Comparison of ENCODE assay signal across 22 cellular contexts in the genomic region with DNA sequence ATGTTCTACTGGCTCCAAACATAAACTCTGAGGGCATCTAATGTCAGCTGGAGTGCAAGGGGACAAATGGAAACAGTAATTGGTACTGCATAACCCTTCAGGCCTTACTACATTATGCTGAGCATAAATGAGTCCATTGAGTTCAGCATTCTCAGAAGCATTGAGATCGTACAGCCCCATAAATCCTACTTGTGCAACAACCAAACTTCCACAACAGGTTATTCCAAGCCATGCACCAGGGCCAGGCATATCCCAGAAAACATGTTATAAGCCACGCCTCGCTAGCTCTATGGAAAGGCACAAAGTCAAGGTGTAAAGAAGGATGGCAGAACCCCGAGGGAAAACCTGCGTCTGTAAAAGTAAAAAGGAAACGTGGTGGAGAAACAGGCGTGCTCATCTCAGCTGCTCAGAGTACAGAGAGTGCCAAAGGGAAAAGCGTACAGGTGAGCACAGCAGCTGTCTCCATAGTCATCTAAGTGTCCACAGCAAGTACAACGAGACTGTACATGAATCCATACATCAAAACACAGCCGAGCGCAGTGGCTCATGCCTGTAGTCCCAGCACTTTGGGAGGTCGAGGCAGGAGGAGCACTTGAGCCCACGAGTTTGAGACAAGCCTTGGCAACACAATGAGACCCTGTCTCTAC.
"Had no signal": no experiment of that assay in that cellular context is flagged by ENCODE, and none has a peak within 500 bp of the region (broad histone marks: within the 10 kb centered on the region; RNA-seq: fewer than 3 reads in every experiment).

No MANE protein-coding gene starts in this region.

- DNase-seq: activated CD4-positive, alpha-beta T cell treated with anti-CD3 and anti-CD28 coated beads, Interleukin-2, amount 50 U/mL, for 1 hour; activated CD4-positive, CD25-positive, alpha-beta regulatory T cell treated with anti-CD3 and anti-CD28 coated beads, Interleukin-2, amount 50 U/mL, for 72 hours; activated CD8-positive, alpha-beta memory T cell treated with anti-CD3 and anti-CD28 coated beads, Interleukin-2, amount 50 U/mL, for 48 hours; activated effector memory CD4-positive, alpha-beta T cell treated with Interleukin-2 at 50 U/mL for 16 hours; activated naive CD4-positive, alpha-beta T cell treated with anti-CD3 and anti-CD28 coated beads, Interleukin-2, amount 50 U/mL, for 16 hours; activated T-cell treated with anti-CD3 and anti-CD28 coated beads, Interleukin-2, amount 50 U/mL, for 48 hours; aorta; brain microvascular endothelial cell; cortex of kidney; foreskin fibroblast; glutamatergic neuron; hippocampal formation; left lung; mammary epithelial cell; naive B cell; ovary; spleen; stimulated activated naive B cell treated with anti-CD40 and anti-IgM and Interleukin-4, amounts not matched to agents 10 μg/mL and 1 μg/mL and 100 μg/mL, for 72 hours; SW 1271; T-helper 2 cell had no signal

- H3K27ac ChIP-seq: brain microvascular endothelial cell, left lung, ovary, spleen, VCaP had no signal

- H3K36me3 ChIP-seq: brain microvascular endothelial cell, left lung, ovary, spleen had no signal

- H3K9me3 ChIP-seq: left lung, ovary, spleen had no signal

- FAIRE-seq: islet of Langerhans had no signal

- H3K4me3 ChIP-seq: left lung, ovary, spleen had no signal

- H3K27me3 ChIP-seq: brain microvascular endothelial cell, left lung, ovary, spleen had no signal

- H3K4me1 ChIP-seq: spleen had no signal
